In genomic region chrX:102712216-102712966, GRCh38 we compare ENCODE assay signal across 7 cellular contexts. TPM values are rescaled to one million over a fixed set of nuclear protein-coding genes. Genes with fewer than 3 reads are reported as not detected.
DNase-seq lines count a peak whose midpoint lies in the region; ATAC-seq and TF ChIP-seq lines count a peak whose summit lies in the region.

Gene GPRASP2 (plus strand): TSS chrX:102712448. CDS start chrX:102714870, 2,422 bp downstream.

- H3K4me1 ChIP-seq in neural progenitor cell = no peaks in the 10 kb centered on the region

- peak within 1 kb of the TSS; percentile 81 for H3K4me2 ChIP-seq in neural progenitor cell

- H3K27me3 Mint-ChIP-seq in activated naive CD8-positive, alpha-beta T cell treated with anti-CD3 and anti-CD28 coated beads, Interleukin-2, amount 10 ng/mL, durations not matched to agents 7 days and 5 days = peaks cover 15% of the 10 kb centered on the region
- H3K27me3 Mint-ChIP-seq in neural progenitor cell (ENCODE audit: insufficient read depth, low read depth) = peaks cover 10% of the 10 kb centered on the region

- H3K9me3 ChIP-seq in neural progenitor cell (ENCODE audit: low read depth) = no peaks in the 10 kb centered on the region

- H3K27ac Mint-ChIP-seq in activated naive CD8-positive, alpha-beta T cell treated with anti-CD3 and anti-CD28 coated beads, Interleukin-2, amount 10 ng/mL, durations not matched to agents 7 days and 5 days = peak within 1 kb of the TSS; percentile 42
- H3K27ac Mint-ChIP-seq in neural progenitor cell = peak within 1 kb of the TSS; percentile 63

- peak within 1 kb of the TSS; percentile 46 for H3K9ac ChIP-seq in neural progenitor cell

- H3K4me3 ChIP-seq in GM08714 (ENCODE audit: low read length) (peak within 1 kb of the TSS; percentile 39; the same call in 1 of the 2 replicates), neural progenitor cell (peak within 1 kb of the TSS; percentile 69)

- no peak within 1 kb of the TSS for H2AFZ ChIP-seq in neural progenitor cell (replicated peaks)

- no peaks in the 10 kb centered on the region for H4K20me1 ChIP-seq in neural progenitor cell (ENCODE audit: low read depth)

- H3K4me1 Mint-ChIP-seq in activated naive CD8-positive, alpha-beta T cell treated with anti-CD3 and anti-CD28 coated beads, Interleukin-2, amount 10 ng/mL, durations not matched to agents 7 days and 5 days = peaks cover 10% of the 10 kb centered on the region
- H3K4me1 Mint-ChIP-seq in neural progenitor cell = peaks cover 4% of the 10 kb centered on the region

- POLR2A ChIA-PET in activated naive CD8-positive, alpha-beta T cell treated with anti-CD3 and anti-CD28 coated beads, Interleukin-2, amount 10 ng/mL, durations not matched to agents 7 days and 5 days (lab: Charles Lee) = no interaction called here

- no peaks in the 10 kb centered on the region for H3K36me3 Mint-ChIP-seq in activated naive CD8-positive, alpha-beta T cell treated with anti-CD3 and anti-CD28 coated beads, Interleukin-2, amount 10 ng/mL, durations not matched to agents 7 days and 5 days
- H3K36me3 Mint-ChIP-seq in neural progenitor cell = peaks cover 9% of the 10 kb centered on the region

- no peak within 1 kb of the TSS for H3K27ac ChIP-seq in neural progenitor cell

- TF ChIP-seq CTCF in neural progenitor cell (IDR thresholded peaks at IDR 0.05) = no peak

- DNase-seq in M059J (ENCODE audit: low read depth) (peak; percentile 33), glomerular visceral epithelial cell (ENCODE audit: extremely low spot score) (peak; percentile 12), neural progenitor cell (ENCODE audit: low spot score) (peak; percentile 66), NCI-H187 treated with DMSO at 0.1 percent for 48 hours (lab: John Stamatoyannopoulos, UW) (no peak)
- peak; percentile 40 for DNase-seq in activated naive CD8-positive, alpha-beta T cell treated with anti-CD3 and anti-CD28 coated beads, Interleukin-2, amount 10 ng/mL, durations not matched to agents 7 days and 5 days

- peaks cover 5% of the 10 kb centered on the region for H3K36me3 ChIP-seq in neural progenitor cell

- H3K4me3 Mint-ChIP-seq in activated naive CD8-positive, alpha-beta T cell treated with anti-CD3 and anti-CD28 coated beads, Interleukin-2, amount 10 ng/mL, durations not matched to agents 7 days and 5 days = peak within 1 kb of the TSS; percentile 84
- peak within 1 kb of the TSS; percentile 94 for H3K4me3 Mint-ChIP-seq in neural progenitor cell

- no peaks in the 10 kb centered on the region for H3F3A ChIP-seq in neural progenitor cell (ENCODE audit: low read depth)

- peak; percentile 60 for ATAC-seq in activated naive CD8-positive, alpha-beta T cell treated with anti-CD3 and anti-CD28 coated beads, Interleukin-2, amount 10 ng/mL, durations not matched to agents 7 days and 5 days (ENCODE audit: low read depth)
- no peak for ATAC-seq in GM21717 (IDR thresholded peaks at IDR 0.05; ENCODE audit: unreplicated experiment)

- H3K9me3 Mint-ChIP-seq in activated naive CD8-positive, alpha-beta T cell treated with anti-CD3 and anti-CD28 coated beads, Interleukin-2, amount 10 ng/mL, durations not matched to agents 7 days and 5 days = no peaks in the 10 kb centered on the region
- peaks cover 13% of the 10 kb centered on the region for H3K9me3 Mint-ChIP-seq in neural progenitor cell

- peaks cover 3% of the 10 kb centered on the region for H3K27me3 ChIP-seq in neural progenitor cell

- no peaks in the 10 kb centered on the region for H3K79me2 ChIP-seq in neural progenitor cell (ENCODE audit: low read depth)

RNA-seq across cellular contexts. Expression of gene GPRASP2, which starts in this region (rescaled TPM):
- total RNA-seq in M059J (2014; rRNA removed; shearing (Covaris generic)) = 9.3 and 22.3 TPM in 2 replicates
- total RNA-seq in activated naive CD8-positive, alpha-beta T cell treated with anti-CD3 and anti-CD28 coated beads, Interleukin-2, amount 10 ng/mL, durations not matched to agents 7 days and 5 days = under 1 TPM; 0.77 to 0.89 TPM
- 39.0 and 44.0 TPM in 2 replicates for total RNA-seq in neural progenitor cell (ENCODE audit: low replicate concordance)

Comparison
In these comparisons a context has a peak if more than half of its experiments do, and no peak if none do; other contexts are left out.
1. Peak in DNase-seq and ATAC-seq in activated naive CD8-positive, alpha-beta T cell treated with anti-CD3 and anti-CD28 coated beads, Interleukin-2, amount 10 ng/mL, durations not matched to agents 7 days and 5 days; RNA of the gene not detected or under 1 TPM.